In the genomic region with DNA sequence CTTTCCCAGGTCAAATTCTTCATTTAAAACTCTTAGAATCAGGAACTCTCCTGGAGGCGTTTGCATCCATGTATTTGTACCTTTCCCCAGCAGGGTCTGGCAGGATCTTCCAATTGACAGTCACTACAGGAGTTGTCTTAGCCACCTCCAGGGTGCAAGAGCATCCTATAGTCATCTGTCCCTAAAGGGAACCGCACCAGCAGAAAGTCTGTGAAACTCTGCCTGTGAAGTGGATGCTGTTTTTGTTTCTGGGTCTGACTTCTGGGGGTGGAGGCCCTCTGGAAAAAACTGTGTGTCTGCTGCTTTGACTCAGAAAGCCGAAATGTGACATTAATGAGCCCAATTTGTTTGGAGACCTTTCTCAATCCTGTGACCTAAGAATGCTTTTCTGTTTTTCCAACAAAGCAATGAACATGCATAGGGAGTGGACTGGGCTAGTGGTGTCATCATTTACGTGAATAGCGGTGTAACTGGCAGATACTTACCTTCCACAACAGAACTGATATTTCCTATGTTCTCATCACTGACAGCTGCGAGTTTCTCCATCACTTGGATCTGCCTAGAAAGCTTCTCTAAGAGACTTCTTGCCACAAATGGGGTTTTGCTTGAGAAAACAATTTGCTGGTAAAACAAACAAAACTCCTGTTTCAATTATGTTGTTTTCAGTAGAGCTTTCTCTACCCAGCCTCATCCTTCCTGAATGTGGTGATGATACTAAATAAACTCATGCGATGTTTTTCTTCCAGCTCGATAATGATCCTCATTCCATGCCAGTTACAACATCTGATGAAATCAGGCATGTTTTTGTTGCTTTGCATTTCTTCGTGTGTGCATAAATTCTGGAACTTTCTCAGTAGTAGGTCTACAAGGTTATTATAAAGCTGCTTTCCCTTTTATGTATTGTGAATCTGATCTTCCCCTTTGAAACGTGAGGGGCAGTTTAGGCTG, we compare ENCODE assay signal across 14 cellular contexts. TPM values are rescaled to one million over a fixed set of nuclear protein-coding genes. Genes with fewer than 3 reads are reported as not detected.
A peak's percentile ranks its signal among the peaks of the same experiment; 100 is the strongest.
DNase-seq lines count a peak whose midpoint lies in the region; ATAC-seq, FAIRE-seq and TF ChIP-seq lines count a peak whose summit lies in the region.
"Had no signal": no experiment of that assay in that cellular context is flagged by ENCODE, and none has a peak within 500 bp of the region (broad histone marks: within the 10 kb centered on the region; RNA-seq: fewer than 3 reads in every experiment).

No MANE protein-coding gene starts in this region.

- H3K9me3 Mint-ChIP-seq in central memory CD8-positive, alpha-beta T cell: no peaks in the 10 kb centered on the region

- H3K4me1 ChIP-seq in HEK293 (ENCODE audit: control insufficient read depth, insufficient read depth, low read length): no peaks in the 10 kb centered on the region
- H3K4me1 ChIP-seq in osteoblast (ENCODE audit: insufficient read depth, low read length): peaks cover 16% of the 10 kb centered on the region
- H3K4me1 ChIP-seq in adrenal gland (replicated peaks in 1 of 2): no peaks in the 10 kb centered on the region

- DNase-seq in BJ (ENCODE audit: low read depth) (peak; percentile 21), osteoblast (ENCODE audit: insufficient read length, low spot score, missing footprints) (peak; percentile 79), D721Med (ENCODE audit: insufficient read length, low spot score) (no peak), adrenal gland (no peak)
- DNase-seq in central memory CD8-positive, alpha-beta T cell (ENCODE audit: low spot score in 2 of 2): no peak
- DNase-seq: activated CD4-positive, CD25-positive, alpha-beta regulatory T cell; DMS53 had no signal

- H3K4me3 Mint-ChIP-seq in central memory CD8-positive, alpha-beta T cell: no peak overlapping the region

- POLR2A ChIA-PET in BJ (lab: Charles Lee) (no interaction called here), HEK293 (lab: Yijun Ruan, JAX) (no interaction called here)

- no peak for FAIRE-seq in D721Med (lab: Jason Lieb, UNC)
- FAIRE-seq: islet of Langerhans had no signal

- intact Hi-C loops in adrenal gland (cut with DNase I): no loop called here

- H3K4me2 ChIP-seq in osteoblast (ENCODE audit: insufficient read depth, low read length): peak overlapping the region; percentile 41
- H3K4me2 ChIP-seq: smooth muscle cell had no signal

- H3K27ac ChIP-seq in HEK293 (ENCODE audit: extremely low read depth, low read depth, low read length) (no peak overlapping the region), osteoblast (ENCODE audit: low read depth, low read length) (peak overlapping the region; percentile 6), adrenal gland (no peak overlapping the region)

- no peak for TF ChIP-seq POLR2A in adrenal gland (IDR thresholded peaks at IDR 0.05)

- 74 to 81% (median 77%) methylated on average over 10 of the region's 10 CpGs for WGBS in adrenal gland, 4 donors

- H3K36me3 Mint-ChIP-seq in central memory CD8-positive, alpha-beta T cell (ENCODE audit: insufficient read depth): peaks cover 92% of the 10 kb centered on the region

- peaks cover 37% of the 10 kb centered on the region for H3K4me1 Mint-ChIP-seq in central memory CD8-positive, alpha-beta T cell

- H3K79me2 ChIP-seq in osteoblast (ENCODE audit: insufficient read depth, low read length): no peaks in the 10 kb centered on the region

- CTCF ChIA-PET in BJ (lab: Yijun Ruan, JAX): interaction anchor here (1.0 to 1.5 kb wide), 2 partner anchors 13 to 239 kb away, joined by 3 to 4 read pairs; no protein-coding TSS in a partner anchor
- CTCF ChIA-PET in HEK293 (lab: Yijun Ruan, JAX): interaction anchor here (0.6 to 1.4 kb wide), 4 partner anchors 60 to 887 kb away, joined by 3 to 4 read pairs (median 4); no protein-coding TSS in a partner anchor

- no peak for ATAC-seq in central memory CD8-positive, alpha-beta T cell (replicated peaks; ENCODE audit: extremely low read depth, poor library complexity, severe bottlenecking)
- ATAC-seq in GM18498 (IDR thresholded peaks at IDR 0.05; ENCODE audit: unreplicated experiment) (no peak), GM21576 (IDR thresholded peaks at IDR 0.05; ENCODE audit: unreplicated experiment) (no peak)

- H3K27me3 ChIP-seq in BJ (ENCODE audit: control insufficient read depth, insufficient read depth, low read length) (no peaks in the 10 kb centered on the region), osteoblast (ENCODE audit: insufficient read depth, low read length) (no peaks in the 10 kb centered on the region), adrenal gland (no peaks in the 10 kb centered on the region)

- peak overlapping the region; percentile 8 for H2AFZ ChIP-seq in osteoblast (ENCODE audit: low read length)

- no peaks in the 10 kb centered on the region for H4K20me1 ChIP-seq in osteoblast (ENCODE audit: insufficient read depth, low read length)

- peak overlapping the region; percentile 39 for H3K27ac Mint-ChIP-seq in central memory CD8-positive, alpha-beta T cell (ENCODE audit: low read depth)

- peaks cover 24% of the 10 kb centered on the region for H3K36me3 ChIP-seq in BJ (ENCODE audit: control insufficient read depth, insufficient read depth, low read length)
- no peaks in the 10 kb centered on the region for H3K36me3 ChIP-seq in HEK293 (ENCODE audit: control insufficient read depth in 2 of 2, insufficient read depth in 1 of 2, low read length in 2 of 2)
- no peaks in the 10 kb centered on the region for H3K36me3 ChIP-seq in osteoblast (ENCODE audit: insufficient read depth, low read length)
- no peaks in the 10 kb centered on the region for H3K36me3 ChIP-seq in adrenal gland (replicated peaks in 1 of 2)

- no peak for TF ChIP-seq CTCF in BJ (IDR thresholded peaks at IDR 0.05; ENCODE audit: insufficient read depth, low read depth, low read length)
- no peak for TF ChIP-seq CTCF in HEK293 (tag by site-specific recombination; IDR thresholded peaks at IDR 0.05)
- no peak for TF ChIP-seq CTCF in osteoblast (IDR thresholded peaks at IDR 0.05; ENCODE audit: extremely low read depth, low read depth, low read length)
- TF ChIP-seq CTCF in D721Med (IDR thresholded peaks at IDR 0.05; ENCODE audit: insufficient read depth, missing control alignments): no peak
- no peak for TF ChIP-seq CTCF in adrenal gland (IDR thresholded peaks at IDR 0.05)

- H3K4me3 ChIP-seq in BJ (ENCODE audit: low read depth, low read length): no peak overlapping the region
- no peak overlapping the region for H3K4me3 ChIP-seq in HEK293 (ENCODE audit: low read depth, low read length)
- H3K4me3 ChIP-seq in osteoblast (ENCODE audit: insufficient read depth, low read length): peak overlapping the region; percentile 1
- H3K4me3 ChIP-seq in adrenal gland: no peak overlapping the region
- H3K4me3 ChIP-seq: smooth muscle cell had no signal

- no peaks in the 10 kb centered on the region for H3K9me3 ChIP-seq in HEK293 (ENCODE audit: control insufficient read depth, insufficient read depth, low read depth, low read length)
- H3K9me3 ChIP-seq in osteoblast (ENCODE audit: low read depth, low read length): no peaks in the 10 kb centered on the region
- H3K9me3 ChIP-seq in adrenal gland (replicated peaks in 1 of 3): no peaks in the 10 kb centered on the region

- no peaks in the 10 kb centered on the region for H3K27me3 Mint-ChIP-seq in central memory CD8-positive, alpha-beta T cell

TF ChIP-seq in HEK293, 187 proteins besides CTCF, POLR2A, EP300 and RAD21 (continues in another document):
- TF ChIP-seq, protein P1, sequence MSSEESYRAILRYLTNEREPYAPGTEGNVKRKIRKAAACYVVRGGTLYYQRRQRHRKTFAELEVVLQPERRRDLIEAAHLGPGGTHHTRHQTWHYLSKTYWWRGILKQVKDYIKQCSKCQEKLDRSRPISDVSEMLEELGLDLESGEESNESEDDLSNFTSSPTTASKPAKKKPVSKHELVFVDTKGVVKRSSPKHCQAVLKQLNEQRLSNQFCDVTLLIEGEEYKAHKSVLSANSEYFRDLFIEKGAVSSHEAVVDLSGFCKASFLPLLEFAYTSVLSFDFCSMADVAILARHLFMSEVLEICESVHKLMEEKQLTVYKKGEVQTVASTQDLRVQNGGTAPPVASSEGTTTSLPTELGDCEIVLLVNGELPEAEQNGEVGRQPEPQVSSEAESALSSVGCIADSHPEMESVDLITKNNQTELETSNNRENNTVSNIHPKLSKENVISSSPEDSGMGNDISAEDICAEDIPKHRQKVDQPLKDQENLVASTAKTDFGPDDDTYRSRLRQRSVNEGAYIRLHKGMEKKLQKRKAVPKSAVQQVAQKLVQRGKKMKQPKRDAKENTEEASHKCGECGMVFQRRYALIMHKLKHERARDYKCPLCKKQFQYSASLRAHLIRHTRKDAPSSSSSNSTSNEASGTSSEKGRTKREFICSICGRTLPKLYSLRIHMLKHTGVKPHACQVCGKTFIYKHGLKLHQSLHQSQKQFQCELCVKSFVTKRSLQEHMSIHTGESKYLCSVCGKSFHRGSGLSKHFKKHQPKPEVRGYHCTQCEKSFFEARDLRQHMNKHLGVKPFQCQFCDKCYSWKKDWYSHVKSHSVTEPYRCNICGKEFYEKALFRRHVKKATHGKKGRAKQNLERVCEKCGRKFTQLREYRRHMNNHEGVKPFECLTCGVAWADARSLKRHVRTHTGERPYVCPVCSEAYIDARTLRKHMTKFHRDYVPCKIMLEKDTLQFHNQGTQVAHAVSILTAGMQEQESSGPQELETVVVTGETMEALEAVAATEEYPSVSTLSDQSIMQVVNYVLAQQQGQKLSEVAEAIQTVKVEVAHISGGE (tag by site-specific recombination; conservative IDR thresholded peaks at IDR 0.05; ENCODE audit: low read depth): no peak
- TF ChIP-seq ZNF501 (tag by site-specific recombination; IDR thresholded peaks at IDR 0.05) (no peak), KLF9 (tag by site-specific recombination; IDR thresholded peaks at IDR 0.05; ENCODE audit: low read depth) (no peak), ZBTB8A (tag by site-specific recombination; IDR thresholded peaks at IDR 0.05) (no peak), TCF7L2 (IDR thresholded peaks at IDR 0.05; ENCODE audit: borderline replicate concordance, low read depth, low read length) (no peak), BCL11A (tag by site-specific recombination; IDR thresholded peaks at IDR 0.05; ENCODE audit: low read depth) (no peak)

RNA-seq across cellular contexts. Expression of a gene that starts 33.3 kb away (rescaled TPM):
- not detected in 2 replicates for polyA plus RNA-seq in BJ (2011; rRNA removed)
- not detected in 2 replicates for polyA minus RNA-seq in BJ (2011; rRNA and poly(A)+ RNA removed)
- total RNA-seq in osteoblast: not detected in 2 replicates
- total RNA-seq in adrenal gland: not detected
- polyA plus RNA-seq in adrenal gland: not detected
- total RNA-seq: NCI-H460, smooth muscle cell had no signal
- polyA plus RNA-seq: adipose tissue, smooth muscle cell had no signal

RNA-seq across cellular contexts. Expression of a gene that starts 57.3 kb away (rescaled TPM):
- polyA plus RNA-seq in BJ (2011; rRNA removed) (13.4 and 17.8 TPM in 2 replicates), adrenal gland (10 to 100 TPM in 1 of 3 donors, 1 to 10 TPM in 2; 4.1 to 22.0 (median 7.1) TPM)
- 7.7 and 11.7 TPM in 2 replicates for polyA minus RNA-seq in BJ (2011; rRNA and poly(A)+ RNA removed)
- total RNA-seq in osteoblast (9.4 and 11.2 TPM in 2 replicates), adrenal gland (10 to 100 TPM in 3 of 8 donors, 1 to 10 TPM in 5; 5.3 to 57.9 (median 8.3) TPM)

Comparison
In these comparisons a context has a peak if more than half of its experiments do, and no peak if none do; other contexts are left out.
1. DNase-seq: peak in BJ (single experiment) and osteoblast (single experiment); none in central memory CD8-positive, alpha-beta T cell (0 of 2), D721Med (single experiment) and adrenal gland (0 of 7).